18 cellular contexts compared by ENCODE assay signal in the genomic region with DNA sequence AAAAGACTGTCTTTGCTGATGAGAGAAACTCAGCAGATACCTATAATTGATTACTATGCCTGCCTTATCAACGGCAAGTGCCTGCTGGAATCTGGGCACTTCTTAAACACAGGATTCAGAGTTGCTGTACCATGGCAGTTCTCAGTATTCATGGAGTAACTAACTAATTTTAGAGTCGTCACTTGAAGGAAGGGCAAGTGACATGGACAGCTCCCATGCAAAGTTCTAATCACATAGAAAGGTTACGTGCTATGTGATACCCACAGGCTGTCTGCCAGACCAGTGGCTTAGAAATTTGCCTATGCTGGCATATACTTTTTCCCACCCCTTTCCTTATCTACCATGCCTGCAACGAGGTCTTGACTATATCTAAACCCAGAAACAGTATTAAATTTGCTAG.
A peak's percentile ranks its signal among the peaks of the same experiment; 100 is the strongest.
DNase-seq lines count a peak whose midpoint lies in the region; ATAC-seq and TF ChIP-seq lines count a peak whose summit lies in the region.
"Had no signal": no experiment of that assay in that cellular context is flagged by ENCODE, and none has a peak within 500 bp of the region (broad histone marks: within the 10 kb centered on the region; RNA-seq: fewer than 3 reads in every experiment).

No MANE protein-coding gene starts in this region.

- 16% methylated on average over 4 of the region's 4 CpGs for WGBS in right cardiac atrium

- intact Hi-C loops in Right ventricle myocardium superior (cut with DNase I) (no loop called here), cardiac septum (cut with DNase I) (loop anchor here (5.0 kb wide), 1 partner anchor 40 kb away; no protein-coding TSS in a partner anchor), left cardiac atrium (cut with DNase I) (no loop called here), right cardiac atrium (cut with DNase I) (no loop called here), vagina (cut with DNase I) (no loop called here)

- no peak for TF ChIP-seq POLR2A in vagina (IDR thresholded peaks at IDR 0.05)

- H3K27ac ChIP-seq in cardiac muscle cell (peak overlapping the region; percentile 42), right cardiac atrium (ENCODE audit: low read length) (no peak overlapping the region), vagina (no peak overlapping the region)

- DNase-seq in Right ventricle myocardium superior (no peak), cardiac septum (ENCODE audit: low spot score) (no peak), cardiac muscle cell (ENCODE audit: low read depth in 1 of 2, low spot score in 1 of 2) (peak in 1 of 2 donors; percentile 58), left cardiac atrium (no peak), right cardiac atrium (peak in 1 of 3 donors; percentile 43), vagina (ENCODE audit: extremely low spot score in 2 of 2) (no peak)
- DNase-seq: C1 segment of cervical spinal cord; Calu3; CD4-positive, alpha-beta memory T cell; COR-L47; DMS53; DMS79 treated with DMSO at 0.1 percent for 48 hours; GF-D8; H9 had no signal

- no peak for TF ChIP-seq CTCF in cardiac muscle cell (IDR thresholded peaks at IDR 0.05; ENCODE audit: low read depth, low read length)
- TF ChIP-seq CTCF in vagina (IDR thresholded peaks at IDR 0.05): no peak

- H3K9me3 ChIP-seq in cardiac muscle cell (ENCODE audit: low read depth) (no peaks in the 10 kb centered on the region), right cardiac atrium (ENCODE audit: control insufficient read depth, low read length) (no peaks in the 10 kb centered on the region), vagina (no peaks in the 10 kb centered on the region)

- H3K36me3 ChIP-seq in cardiac muscle cell (no peaks in the 10 kb centered on the region), vagina (no peaks in the 10 kb centered on the region)

- no peaks in the 10 kb centered on the region for H3K27me3 ChIP-seq in cardiac muscle cell
- no peaks in the 10 kb centered on the region for H3K27me3 ChIP-seq in right cardiac atrium (ENCODE audit: control insufficient read depth, insufficient read depth)
- no peaks in the 10 kb centered on the region for H3K27me3 ChIP-seq in vagina

- peak; percentile 92 for ATAC-seq in Right ventricle myocardium superior (ENCODE audit: poor library complexity)
- ATAC-seq in left cardiac atrium: peak; percentile 34 to 72
- ATAC-seq in right cardiac atrium: peak; percentile 80 to 82
- ATAC-seq in HG02642 (IDR thresholded peaks at IDR 0.05; ENCODE audit: poor library complexity, unreplicated experiment): no peak
- no peak for ATAC-seq in GM18861 (IDR thresholded peaks at IDR 0.05; ENCODE audit: unreplicated experiment)
- ATAC-seq: GM23338, HCT116 had no signal

- H3K4me1 ChIP-seq in cardiac muscle cell (ENCODE audit: low read depth) (peaks cover 15% of the 10 kb centered on the region), right cardiac atrium (ENCODE audit: control insufficient read depth, insufficient read depth, low read length) (no peaks in the 10 kb centered on the region), vagina (no peaks in the 10 kb centered on the region)

- H3K4me3 ChIP-seq in cardiac muscle cell: no peak overlapping the region
- no peak overlapping the region for H3K4me3 ChIP-seq in right cardiac atrium (ENCODE audit: low read length)
- no peak overlapping the region for H3K4me3 ChIP-seq in vagina
- H3K4me3 ChIP-seq: GM23338 had no signal

Comparison
In these comparisons a context has a peak if more than half of its experiments do, and no peak if none do; other contexts are left out.
1. ATAC-seq: peak in Right ventricle myocardium superior (single experiment), left cardiac atrium (2 of 2) and right cardiac atrium (2 of 2); none in HG02642 (single experiment) and GM18861 (single experiment).